1 cellular context compared by ENCODE assay signal in the genomic region with DNA sequence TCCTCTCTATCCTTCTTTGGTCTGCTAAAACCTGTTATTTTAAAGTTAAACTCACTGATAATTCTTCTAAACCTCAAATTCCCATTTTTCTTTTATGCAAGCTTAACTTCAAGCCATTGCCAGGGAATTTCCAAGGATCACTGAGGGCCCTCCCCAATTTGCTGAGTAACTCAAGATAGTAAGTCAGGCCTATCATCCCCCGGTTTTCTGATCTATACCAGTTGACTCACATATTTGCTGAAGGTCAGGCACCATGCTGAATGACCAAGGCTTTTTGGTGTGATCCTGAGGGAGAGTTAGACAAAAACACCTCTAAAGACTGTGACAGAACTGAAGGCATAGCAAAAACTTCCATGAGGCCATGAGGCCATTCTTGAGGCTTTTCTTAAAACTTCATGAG.
TF ChIP-seq lines count a peak whose summit lies in the region.

No MANE protein-coding gene starts in this region.

TF ChIP-seq in K562, 482 proteins besides CTCF, POLR2A, EP300 and RAD21 (continued from another document):
- TF ChIP-seq, protein P1, sequence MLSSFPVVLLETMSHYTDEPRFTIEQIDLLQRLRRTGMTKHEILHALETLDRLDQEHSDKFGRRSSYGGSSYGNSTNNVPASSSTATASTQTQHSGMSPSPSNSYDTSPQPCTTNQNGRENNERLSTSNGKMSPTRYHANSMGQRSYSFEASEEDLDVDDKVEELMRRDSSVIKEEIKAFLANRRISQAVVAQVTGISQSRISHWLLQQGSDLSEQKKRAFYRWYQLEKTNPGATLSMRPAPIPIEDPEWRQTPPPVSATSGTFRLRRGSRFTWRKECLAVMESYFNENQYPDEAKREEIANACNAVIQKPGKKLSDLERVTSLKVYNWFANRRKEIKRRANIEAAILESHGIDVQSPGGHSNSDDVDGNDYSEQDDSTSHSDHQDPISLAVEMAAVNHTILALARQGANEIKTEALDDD (IDR thresholded peaks at IDR 0.05): peak; percentile 70
- TF ChIP-seq ZNF316 (IDR thresholded peaks at IDR 0.05) (peak; percentile 58; the same call in 1 of the 2 replicates), DPF2 (IDR thresholded peaks at IDR 0.05) (peak; percentile 67), ARID1B (IDR thresholded peaks at IDR 0.05) (peak; percentile 57), SMARCE1 (IDR thresholded peaks at IDR 0.05) (peak; percentile 27; the same call in 1 of the 2 replicates), MAFF (IDR thresholded peaks at IDR 0.05; ENCODE audit: low read length) (peak; percentile 42; the same call in 1 of the 2 replicates)
TF ChIP-seq in K562: peak in this region for 15.
